In the genomic region with DNA sequence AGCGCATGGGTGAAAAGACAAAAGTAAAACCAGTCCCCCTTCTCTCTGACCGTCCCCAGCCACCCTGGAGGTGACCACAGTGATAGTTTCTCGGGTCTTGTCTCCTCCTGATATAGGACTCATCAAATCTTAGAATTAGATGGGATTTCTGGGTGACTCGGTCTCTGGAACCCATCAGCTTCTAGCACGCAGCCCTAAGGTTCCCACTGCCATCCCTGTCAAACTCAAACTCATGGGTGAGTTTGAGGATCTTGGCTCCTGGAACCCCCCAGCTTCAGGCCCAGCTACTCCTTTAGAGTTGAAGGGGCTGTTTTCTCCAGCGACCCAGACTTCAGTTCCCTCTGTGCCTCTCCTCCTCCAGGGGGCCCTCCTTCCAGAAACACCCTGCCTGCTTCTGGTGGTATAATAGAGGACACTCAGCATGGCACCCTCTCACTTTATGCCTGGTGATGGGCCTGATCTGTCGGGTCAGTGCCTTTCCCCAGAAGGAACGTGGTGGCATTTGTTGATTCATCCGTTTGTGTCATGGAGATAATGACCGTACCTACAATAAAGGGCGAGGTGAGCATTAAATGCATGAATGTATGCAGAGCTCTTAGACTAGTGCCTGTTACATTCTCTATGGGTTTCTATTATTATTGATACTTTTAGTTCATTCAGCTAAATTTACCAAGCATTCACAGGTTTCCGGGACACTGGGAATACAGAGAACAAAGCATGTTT, we compare ENCODE assay signal across 2 cellular contexts.
TF ChIP-seq lines count a peak whose summit lies in the region.

No MANE protein-coding gene starts in this region.

TF ChIP-seq in SK-N-SH, 30 proteins besides CTCF, POLR2A, EP300 and RAD21 (continued from another document):
- TF ChIP-seq RCOR1 (IDR thresholded peaks at IDR 0.05; ENCODE audit: low read length), result no peak
- no peak for TF ChIP-seq TEAD4 (IDR thresholded peaks at IDR 0.05; ENCODE audit: borderline replicate concordance, insufficient read depth)
- no peak for TF ChIP-seq YY1 (IDR thresholded peaks at IDR 0.05; ENCODE audit: low read depth)
- TF ChIP-seq SIN3A (IDR thresholded peaks at IDR 0.05; ENCODE audit: borderline replicate concordance, low read depth, low read length), result no peak
- no peak for TF ChIP-seq NRF1 (IDR thresholded peaks at IDR 0.05; ENCODE audit: low read depth, low read length)
- no peak for TF ChIP-seq ELF1 (IDR thresholded peaks at IDR 0.05)
- no peak for TF ChIP-seq MXI1 (IDR thresholded peaks at IDR 0.05; ENCODE audit: low read depth, low read length)
- TF ChIP-seq, protein P1, sequence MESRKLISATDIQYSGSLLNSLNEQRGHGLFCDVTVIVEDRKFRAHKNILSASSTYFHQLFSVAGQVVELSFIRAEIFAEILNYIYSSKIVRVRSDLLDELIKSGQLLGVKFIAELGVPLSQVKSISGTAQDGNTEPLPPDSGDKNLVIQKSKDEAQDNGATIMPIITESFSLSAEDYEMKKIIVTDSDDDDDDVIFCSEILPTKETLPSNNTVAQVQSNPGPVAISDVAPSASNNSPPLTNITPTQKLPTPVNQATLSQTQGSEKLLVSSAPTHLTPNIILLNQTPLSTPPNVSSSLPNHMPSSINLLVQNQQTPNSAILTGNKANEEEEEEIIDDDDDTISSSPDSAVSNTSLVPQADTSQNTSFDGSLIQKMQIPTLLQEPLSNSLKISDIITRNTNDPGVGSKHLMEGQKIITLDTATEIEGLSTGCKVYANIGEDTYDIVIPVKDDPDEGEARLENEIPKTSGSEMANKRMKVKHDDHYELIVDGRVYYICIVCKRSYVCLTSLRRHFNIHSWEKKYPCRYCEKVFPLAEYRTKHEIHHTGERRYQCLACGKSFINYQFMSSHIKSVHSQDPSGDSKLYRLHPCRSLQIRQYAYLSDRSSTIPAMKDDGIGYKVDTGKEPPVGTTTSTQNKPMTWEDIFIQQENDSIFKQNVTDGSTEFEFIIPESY (IDR thresholded peaks at IDR 0.05; ENCODE audit: borderline replicate concordance, low read depth), result no peak
- no peak for TF ChIP-seq RFX5 (IDR thresholded peaks at IDR 0.05; ENCODE audit: low read length)

TF ChIP-seq in SK-N-SH treated with all-trans-retinoic acid at 6 μM for 48 hours, 23 proteins besides CTCF, POLR2A, EP300 and RAD21 (continued from another document):
- TF ChIP-seq, protein P2, sequence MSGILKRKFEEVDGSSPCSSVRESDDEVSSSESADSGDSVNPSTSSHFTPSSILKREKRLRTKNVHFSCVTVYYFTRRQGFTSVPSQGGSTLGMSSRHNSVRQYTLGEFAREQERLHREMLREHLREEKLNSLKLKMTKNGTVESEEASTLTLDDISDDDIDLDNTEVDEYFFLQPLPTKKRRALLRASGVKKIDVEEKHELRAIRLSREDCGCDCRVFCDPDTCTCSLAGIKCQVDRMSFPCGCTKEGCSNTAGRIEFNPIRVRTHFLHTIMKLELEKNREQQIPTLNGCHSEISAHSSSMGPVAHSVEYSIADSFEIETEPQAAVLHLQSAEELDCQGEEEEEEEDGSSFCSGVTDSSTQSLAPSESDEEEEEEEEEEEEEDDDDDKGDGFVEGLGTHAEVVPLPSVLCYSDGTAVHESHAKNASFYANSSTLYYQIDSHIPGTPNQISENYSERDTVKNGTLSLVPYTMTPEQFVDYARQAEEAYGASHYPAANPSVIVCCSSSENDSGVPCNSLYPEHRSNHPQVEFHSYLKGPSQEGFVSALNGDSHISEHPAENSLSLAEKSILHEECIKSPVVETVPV (CRISPR knock-in tag; IDR thresholded peaks at IDR 0.05), result no peak
- TF ChIP-seq ESRRG (CRISPR knock-in tag; IDR thresholded peaks at IDR 0.05) (no peak), OSR1 (CRISPR knock-in tag; IDR thresholded peaks at IDR 0.05) (no peak), ISL1 (CRISPR knock-in tag; IDR thresholded peaks at IDR 0.05) (no peak), CSDC2 (CRISPR knock-in tag; IDR thresholded peaks at IDR 0.05) (no peak), TOX (CRISPR knock-in tag; IDR thresholded peaks at IDR 0.05; ENCODE audit: borderline replicate concordance) (no peak), ZNF8 (CRISPR knock-in tag; IDR thresholded peaks at IDR 0.05) (no peak), TCF4 (CRISPR knock-in tag; IDR thresholded peaks at IDR 0.05; ENCODE audit: borderline replicate concordance) (no peak), PPARA (CRISPR knock-in tag; IDR thresholded peaks at IDR 0.05; ENCODE audit: borderline replicate concordance) (no peak), GLIS3 (CRISPR knock-in tag; IDR thresholded peaks at IDR 0.05) (no peak), RARB (CRISPR knock-in tag; IDR thresholded peaks at IDR 0.05) (no peak), ZFP30 (CRISPR knock-in tag; IDR thresholded peaks at IDR 0.05) (no peak)
- TF ChIP-seq, protein P3, sequence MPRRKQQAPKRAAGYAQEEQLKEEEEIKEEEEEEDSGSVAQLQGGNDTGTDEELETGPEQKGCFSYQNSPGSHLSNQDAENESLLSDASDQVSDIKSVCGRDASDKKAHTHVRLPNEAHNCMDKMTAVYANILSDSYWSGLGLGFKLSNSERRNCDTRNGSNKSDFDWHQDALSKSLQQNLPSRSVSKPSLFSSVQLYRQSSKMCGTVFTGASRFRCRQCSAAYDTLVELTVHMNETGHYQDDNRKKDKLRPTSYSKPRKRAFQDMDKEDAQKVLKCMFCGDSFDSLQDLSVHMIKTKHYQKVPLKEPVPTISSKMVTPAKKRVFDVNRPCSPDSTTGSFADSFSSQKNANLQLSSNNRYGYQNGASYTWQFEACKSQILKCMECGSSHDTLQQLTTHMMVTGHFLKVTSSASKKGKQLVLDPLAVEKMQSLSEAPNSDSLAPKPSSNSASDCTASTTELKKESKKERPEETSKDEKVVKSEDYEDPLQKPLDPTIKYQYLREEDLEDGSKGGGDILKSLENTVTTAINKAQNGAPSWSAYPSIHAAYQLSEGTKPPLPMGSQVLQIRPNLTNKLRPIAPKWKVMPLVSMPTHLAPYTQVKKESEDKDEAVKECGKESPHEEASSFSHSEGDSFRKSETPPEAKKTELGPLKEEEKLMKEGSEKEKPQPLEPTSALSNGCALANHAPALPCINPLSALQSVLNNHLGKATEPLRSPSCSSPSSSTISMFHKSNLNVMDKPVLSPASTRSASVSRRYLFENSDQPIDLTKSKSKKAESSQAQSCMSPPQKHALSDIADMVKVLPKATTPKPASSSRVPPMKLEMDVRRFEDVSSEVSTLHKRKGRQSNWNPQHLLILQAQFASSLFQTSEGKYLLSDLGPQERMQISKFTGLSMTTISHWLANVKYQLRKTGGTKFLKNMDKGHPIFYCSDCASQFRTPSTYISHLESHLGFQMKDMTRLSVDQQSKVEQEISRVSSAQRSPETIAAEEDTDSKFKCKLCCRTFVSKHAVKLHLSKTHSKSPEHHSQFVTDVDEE (CRISPR knock-in tag; IDR thresholded peaks at IDR 0.05), result no peak
- TF ChIP-seq, protein P4, sequence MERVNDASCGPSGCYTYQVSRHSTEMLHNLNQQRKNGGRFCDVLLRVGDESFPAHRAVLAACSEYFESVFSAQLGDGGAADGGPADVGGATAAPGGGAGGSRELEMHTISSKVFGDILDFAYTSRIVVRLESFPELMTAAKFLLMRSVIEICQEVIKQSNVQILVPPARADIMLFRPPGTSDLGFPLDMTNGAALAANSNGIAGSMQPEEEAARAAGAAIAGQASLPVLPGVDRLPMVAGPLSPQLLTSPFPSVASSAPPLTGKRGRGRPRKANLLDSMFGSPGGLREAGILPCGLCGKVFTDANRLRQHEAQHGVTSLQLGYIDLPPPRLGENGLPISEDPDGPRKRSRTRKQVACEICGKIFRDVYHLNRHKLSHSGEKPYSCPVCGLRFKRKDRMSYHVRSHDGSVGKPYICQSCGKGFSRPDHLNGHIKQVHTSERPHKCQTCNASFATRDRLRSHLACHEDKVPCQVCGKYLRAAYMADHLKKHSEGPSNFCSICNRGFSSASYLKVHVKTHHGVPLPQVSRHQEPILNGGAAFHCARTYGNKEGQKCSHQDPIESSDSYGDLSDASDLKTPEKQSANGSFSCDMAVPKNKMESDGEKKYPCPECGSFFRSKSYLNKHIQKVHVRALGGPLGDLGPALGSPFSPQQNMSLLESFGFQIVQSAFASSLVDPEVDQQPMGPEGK (CRISPR knock-in tag; IDR thresholded peaks at IDR 0.05; ENCODE audit: borderline replicate concordance), result no peak
